8 cellular contexts compared by ENCODE assay signal in the genomic region with DNA sequence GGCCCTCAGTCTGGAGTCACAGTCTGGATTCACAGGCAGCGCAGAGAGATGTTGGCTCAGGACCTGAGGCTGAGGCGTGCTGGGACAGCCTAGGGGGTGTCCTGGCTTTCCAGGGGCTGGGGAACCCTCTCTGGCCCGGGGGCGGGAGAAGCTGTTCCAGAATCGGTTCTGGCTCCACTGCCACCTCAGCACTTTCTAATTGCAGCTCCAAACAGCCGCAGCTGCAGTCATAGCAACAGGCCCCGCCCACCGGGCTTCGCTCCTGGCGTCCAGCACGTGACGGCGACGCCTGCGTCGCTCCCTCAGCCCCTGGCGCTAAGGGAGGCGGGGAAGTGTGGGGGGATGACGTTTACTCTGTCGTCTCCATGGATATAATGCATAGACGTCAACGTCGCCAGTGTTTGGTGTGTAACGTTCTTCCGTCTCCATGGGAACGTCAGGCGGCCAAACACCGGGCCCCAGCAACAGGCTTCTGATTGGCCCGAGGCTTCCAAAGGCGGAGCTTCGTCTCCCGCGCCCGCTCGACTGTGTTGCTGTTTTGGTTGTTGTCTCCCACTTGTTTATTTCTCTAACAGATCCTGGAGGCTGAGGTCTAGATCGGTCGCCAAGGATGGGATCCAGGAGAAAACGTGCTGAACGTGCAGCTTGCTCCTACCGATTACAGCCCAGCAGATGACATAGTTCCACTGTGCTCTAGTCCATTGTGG. TPM values are rescaled to one million over a fixed set of nuclear protein-coding genes. Genes with fewer than 3 reads are reported as not detected.
DNase-seq lines count a peak whose midpoint lies in the region; ATAC-seq and TF ChIP-seq lines count a peak whose summit lies in the region.

No MANE protein-coding gene starts in this region.

- intact Hi-C loops in CD8-positive, alpha-beta T cell (cut with DNase I, micrococcal nuclease) = loop anchor here (1.0 to 5.0 kb wide), 7 partner anchors 10 to 263 kb away; a partner anchor contains a TSS

- H3K4me1 ChIP-seq in CD8-positive, alpha-beta T cell (ENCODE audit: insufficient read depth, low read length) = peaks cover 17% of the 10 kb centered on the region
- peaks cover 17% of the 10 kb centered on the region for H3K4me1 ChIP-seq in effector memory CD4-positive, alpha-beta T cell (ENCODE audit: control insufficient read depth, insufficient read depth, low read length, poor library complexity, severe bottlenecking)

- no peaks in the 10 kb centered on the region for H3K36me3 ChIP-seq in CD8-positive, alpha-beta T cell (ENCODE audit: insufficient read depth, low read length)
- no peaks in the 10 kb centered on the region for H3K36me3 ChIP-seq in effector memory CD4-positive, alpha-beta T cell (ENCODE audit: control insufficient read depth, insufficient read depth, low read length)

- peak overlapping the region; percentile 97 for H3K27ac Mint-ChIP-seq in CD8-positive, alpha-beta T cell

- H3K27me3 ChIP-seq in CD8-positive, alpha-beta T cell (ENCODE audit: insufficient read depth, low read length) = no peaks in the 10 kb centered on the region
- no peaks in the 10 kb centered on the region for H3K27me3 ChIP-seq in effector memory CD4-positive, alpha-beta T cell (replicated peaks; ENCODE audit: control insufficient read depth, insufficient read depth, low read length, poor library complexity, severe bottlenecking)

- no peak for TF ChIP-seq CTCF in CD8-positive, alpha-beta T cell (IDR thresholded peaks at IDR 0.05)

- peaks cover 29% of the 10 kb centered on the region for H3K4me1 Mint-ChIP-seq in CD8-positive, alpha-beta T cell (ENCODE audit: low read depth)

- CTCF ChIA-PET in CD8-positive, alpha-beta T cell (lab: Charles Lee) = interaction anchor here (1.4 to 2.6 kb wide), 2 partner anchors 36 to 83 kb away, joined by 3 to 18 read pairs; no protein-coding TSS in a partner anchor

- no peaks in the 10 kb centered on the region for H3K27me3 Mint-ChIP-seq in CD8-positive, alpha-beta T cell (ENCODE audit: low read depth)

- H3K36me3 Mint-ChIP-seq in CD8-positive, alpha-beta T cell = no peaks in the 10 kb centered on the region

- ATAC-seq in CD8-positive, alpha-beta T cell = peak; percentile 89
- peak; percentile 96 for ATAC-seq in GM21360 (IDR thresholded peaks at IDR 0.05; ENCODE audit: unreplicated experiment)

- H3K9me3 ChIP-seq in CD8-positive, alpha-beta T cell (ENCODE audit: low read length) = no peaks in the 10 kb centered on the region
- H3K9me3 ChIP-seq in effector memory CD4-positive, alpha-beta T cell (ENCODE audit: control insufficient read depth, low read length) = no peaks in the 10 kb centered on the region

- POLR2A ChIA-PET in CD8-positive, alpha-beta T cell (lab: Charles Lee) = interaction anchor here (0.5 to 2.1 kb wide), 7 partner anchors 8 to 82 kb away, joined by 3 to 11 read pairs (median 5); a partner anchor contains a TSS

- peak overlapping the region; percentile 45 for H3K4me3 ChIP-seq in CD8-positive, alpha-beta T cell (ENCODE audit: low read depth, low read length)
- H3K4me3 ChIP-seq in effector memory CD4-positive, alpha-beta T cell (ENCODE audit: insufficient read depth, low read depth, low read length, poor library complexity, severe bottlenecking) = peak overlapping the region; percentile 49

- peak overlapping the region; percentile 92 for H3K27ac ChIP-seq in CD8-positive, alpha-beta T cell (ENCODE audit: low read depth, low read length)
- H3K27ac ChIP-seq in effector memory CD4-positive, alpha-beta T cell (ENCODE audit: insufficient read depth, low read length, poor library complexity, severe bottlenecking) = peak overlapping the region; percentile 99

- H3K4me3 Mint-ChIP-seq in CD8-positive, alpha-beta T cell = peak overlapping the region; percentile 82

- no peaks in the 10 kb centered on the region for H3K9me3 Mint-ChIP-seq in CD8-positive, alpha-beta T cell

- DNase-seq in CD8-positive, alpha-beta T cell = peak; percentile 97 to 100 (median 100)
- DNase-seq in HT-29 (ENCODE audit: low spot score) (peak; percentile 97), lung microvascular endothelial cell (ENCODE audit: low read depth in 2 of 2) (peak; percentile 100)
- DNase-seq in NK-92 treated with Interleukin-12 subunit alpha and Interleukin-12 subunit beta, amount 100 ng/mL, for 24 hours (lab: John Stamatoyannopoulos, UW) = peak; percentile 97
- peak; percentile 91 to 93 (median 93) for DNase-seq in activated CD8-positive, alpha-beta memory T cell treated with anti-CD3 and anti-CD28 coated beads for 48 hours (ENCODE audit: low read depth in 2 of 3, low spot score in 2 of 3)
- peak; percentile 99 to 100 (median 100) for DNase-seq in effector memory CD4-positive, alpha-beta T cell
- peak; percentile 98 to 99 (median 99) for DNase-seq in stimulated activated CD4-positive, alpha-beta T cell treated with anti-CD3 and anti-CD28 coated beads, TNF-alpha, amount 100 ng/mL, for 4 hours (ENCODE audit: low read depth in 3 of 3)

RNA-seq across cellular contexts. Expression of a gene that starts 19.7 kb away (rescaled TPM):
- total RNA-seq in CD8-positive, alpha-beta T cell = 1,000 to 10,000 TPM; 1,826 to 1,941 TPM
- total RNA-seq in HT-29 (2014; rRNA removed; shearing (Covaris generic)) = 616 and 667 TPM in 2 replicates
- total RNA-seq in lung microvascular endothelial cell = 7.8 and 278 TPM in 2 replicates

Comparison
In these comparisons a context has a peak if more than half of its experiments do, and no peak if none do; other contexts are left out.
1. Peak in every context shown above with its lines: DNase-seq, ATAC-seq, H3K4me3 ChIP-seq and H3K27ac ChIP-seq.